In the genomic region with DNA sequence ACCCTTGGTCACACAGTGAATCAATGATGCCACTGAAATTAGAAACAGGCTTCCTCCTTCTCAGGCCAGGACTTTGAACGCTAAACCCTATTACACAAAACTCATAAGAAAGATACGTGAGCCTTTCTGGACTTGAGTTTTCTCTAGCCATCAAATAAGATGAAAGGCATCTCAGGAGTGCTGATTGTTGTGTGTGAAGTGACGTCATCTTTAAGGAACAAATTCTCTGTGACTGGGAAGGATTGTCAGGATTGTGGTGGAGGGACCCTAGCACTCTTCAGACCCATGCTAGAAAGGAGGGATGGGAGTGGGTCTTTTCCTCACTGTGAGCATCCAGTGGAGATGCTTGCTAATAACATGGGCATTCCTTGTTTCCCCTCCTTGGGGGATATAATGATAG, we compare ENCODE assay signal across 34 cellular contexts. TPM values are rescaled to one million over a fixed set of nuclear protein-coding genes. Genes with fewer than 3 reads are reported as not detected.
"Had no signal": no experiment of that assay in that cellular context is flagged by ENCODE, and none has a peak within 500 bp of the region (broad histone marks: within the 10 kb centered on the region; RNA-seq: fewer than 3 reads in every experiment).

No MANE protein-coding gene starts in this region.

- DNase-seq: stimulated activated CD4-positive, alpha-beta T cell treated with anti-CD3 and anti-CD28 coated beads, Interleukin-2, amount 100 ng/mL, for 48 hours; stimulated activated CD4-positive, alpha-beta T cell treated with anti-CD3 and anti-CD28 coated beads, Interleukin-4, amount 100 ng/mL, for 1 hour; stimulated activated CD4-positive, alpha-beta T cell treated with anti-CD3 and anti-CD28 coated beads, Interleukin-4, amount 100 ng/mL, for 24 hours; stimulated activated CD4-positive, alpha-beta T cell treated with anti-CD3 and anti-CD28 coated beads, Interleukin-4, amount 100 ng/mL, for 4 hours; stimulated activated CD8-positive, alpha-beta memory T cell treated with anti-CD3 and anti-CD28 coated beads, Interleukin-4, amount 100 ng/mL, for 48 hours; stimulated activated naive B cell treated with anti-CD40 and anti-IgM and Interleukin-4, amounts not matched to agents 10 μg/mL and 1 μg/mL and 100 μg/mL, for 72 hours; stimulated activated naive CD4-positive, alpha-beta T cell; stimulated activated naive CD4-positive, alpha-beta T cell treated with Interleukin-2 at 50 U/mL for 16 hours; stimulated activated naive CD8-positive, alpha-beta T cell treated with anti-CD3 and anti-CD28 coated beads, Interleukin-15, amount 100 ng/mL, for 72 hours; stimulated activated naive CD8-positive, alpha-beta T cell treated with anti-CD3 and anti-CD28 coated beads, Interleukin-15, Interleukin-2, amounts not matched to agents 100 U/mL and 50 U/mL, for 24 hours; stomach; substantia nigra; testis; thyroid gland; tibial artery; transverse colon; trophoblast cell; upper lobe of left lung; upper lobe of right lung; uterus had no signal

- H3K36me3 ChIP-seq: suprapubic skin, thoracic aorta, thyroid gland, tibial artery, tibial nerve, transverse colon, upper lobe of left lung, upper lobe of right lung, uterus, vagina had no signal

- H3K27ac Mint-ChIP-seq: stimulated activated effector memory CD8-positive, alpha-beta T cell treated with anti-CD3 and anti-CD28 coated beads, Interleukin-12 subunit alpha, Interleukin-12 subunit beta, amount 100 ng/mL, for 72 hours; stimulated activated memory B cell treated with anti-CD40 and anti-IgM and Interleukin-4, amounts not matched to agents 10 μg/mL and 1 μg/mL and 100 μg/mL, for 72 hours; stimulated activated naive B cell treated with anti-CD40 and anti-IgM and Interleukin-4, amounts not matched to agents 10 μg/mL and 1 μg/mL and 100 μg/mL, for 72 hours; stimulated activated naive CD8-positive, alpha-beta T cell treated with anti-CD3 and anti-CD28 coated beads, Interleukin-15, Interleukin-2, amounts not matched to agents 100 ng/mL and 50 ng/mL, for 24 hours; type B pancreatic cell had no signal

- H3K9me3 Mint-ChIP-seq: stimulated activated effector memory CD8-positive, alpha-beta T cell treated with anti-CD3 and anti-CD28 coated beads, Interleukin-12 subunit alpha, Interleukin-12 subunit beta, amount 100 ng/mL, for 72 hours; stimulated activated memory B cell treated with anti-CD40 and anti-IgM and Interleukin-4, amounts not matched to agents 10 μg/mL and 1 μg/mL and 100 μg/mL, for 72 hours; stimulated activated naive B cell treated with anti-CD40 and anti-IgM and Interleukin-4, amounts not matched to agents 10 μg/mL and 1 μg/mL and 100 μg/mL, for 72 hours; stimulated activated naive CD8-positive, alpha-beta T cell treated with anti-CD3 and anti-CD28 coated beads, Interleukin-15, amount 100 ng/mL, for 72 hours; stimulated activated naive CD8-positive, alpha-beta T cell treated with anti-CD3 and anti-CD28 coated beads, Interleukin-15, Interleukin-2, amounts not matched to agents 100 ng/mL and 50 ng/mL, for 24 hours; type B pancreatic cell had no signal

- H3K4me3 Mint-ChIP-seq: stimulated activated effector memory CD8-positive, alpha-beta T cell treated with anti-CD3 and anti-CD28 coated beads, Interleukin-12 subunit alpha, Interleukin-12 subunit beta, amount 100 ng/mL, for 72 hours; stimulated activated memory B cell treated with anti-CD40 and anti-IgM and Interleukin-4, amounts not matched to agents 10 μg/mL and 1 μg/mL and 100 μg/mL, for 72 hours; stimulated activated naive B cell treated with anti-CD40 and anti-IgM and Interleukin-4, amounts not matched to agents 10 μg/mL and 1 μg/mL and 100 μg/mL, for 72 hours; stimulated activated naive CD8-positive, alpha-beta T cell treated with anti-CD3 and anti-CD28 coated beads, Interleukin-15, amount 100 ng/mL, for 72 hours; stimulated activated naive CD8-positive, alpha-beta T cell treated with anti-CD3 and anti-CD28 coated beads, Interleukin-15, Interleukin-2, amounts not matched to agents 100 ng/mL and 50 ng/mL, for 24 hours; type B pancreatic cell had no signal

- H3K4me1 ChIP-seq: stomach, suprapubic skin, testis, thyroid gland, tibial artery, tibial nerve, transverse colon, upper lobe of right lung, uterus, vagina had no signal

- H3K4me3 ChIP-seq: stomach, suprapubic skin, testis, thoracic aorta, thyroid gland, tibial artery, tibial nerve, transverse colon, upper lobe of left lung, upper lobe of right lung, uterus, vagina had no signal

- ATAC-seq: stimulated activated effector memory CD8-positive, alpha-beta T cell treated with anti-CD3 and anti-CD28 coated beads, Interleukin-12 subunit alpha, Interleukin-12 subunit beta, amount 100 ng/mL, for 72 hours; stimulated activated memory B cell treated with anti-CD40 and anti-IgM and Interleukin-4, amounts not matched to agents 10 μg/mL and 1 μg/mL and 100 μg/mL, for 72 hours; stimulated activated naive B cell treated with anti-CD40 and anti-IgM and Interleukin-4, amounts not matched to agents 10 μg/mL and 1 μg/mL and 100 μg/mL, for 72 hours; stimulated activated naive CD8-positive, alpha-beta T cell treated with anti-CD3 and anti-CD28 coated beads, Interleukin-15, amount 100 ng/mL, for 72 hours; stimulated activated naive CD8-positive, alpha-beta T cell treated with anti-CD3 and anti-CD28 coated beads, Interleukin-15, Interleukin-2, amounts not matched to agents 100 U/mL and 50 U/mL, for 24 hours; upper lobe of right lung had no signal

- H3K27me3 ChIP-seq: stomach, suprapubic skin, testis, thyroid gland, tibial artery, tibial nerve, transverse colon, upper lobe of left lung, upper lobe of right lung, uterus, vagina had no signal

- FAIRE-seq: urothelium cell line had no signal

- H3K36me3 Mint-ChIP-seq: stimulated activated effector memory CD8-positive, alpha-beta T cell treated with anti-CD3 and anti-CD28 coated beads, Interleukin-12 subunit alpha, Interleukin-12 subunit beta, amount 100 ng/mL, for 72 hours; stimulated activated memory B cell treated with anti-CD40 and anti-IgM and Interleukin-4, amounts not matched to agents 10 μg/mL and 1 μg/mL and 100 μg/mL, for 72 hours; stimulated activated naive B cell treated with anti-CD40 and anti-IgM and Interleukin-4, amounts not matched to agents 10 μg/mL and 1 μg/mL and 100 μg/mL, for 72 hours had no signal

- H3K9me3 ChIP-seq: stomach, suprapubic skin, testis, thoracic aorta, thyroid gland, tibial artery, tibial nerve, transverse colon, upper lobe of left lung, upper lobe of right lung, uterus, vagina had no signal

- H3K27me3 Mint-ChIP-seq: type B pancreatic cell had no signal

- H3K4me1 Mint-ChIP-seq: stimulated activated effector memory CD8-positive, alpha-beta T cell treated with anti-CD3 and anti-CD28 coated beads, Interleukin-12 subunit alpha, Interleukin-12 subunit beta, amount 100 ng/mL, for 72 hours; stimulated activated memory B cell treated with anti-CD40 and anti-IgM and Interleukin-4, amounts not matched to agents 10 μg/mL and 1 μg/mL and 100 μg/mL, for 72 hours; stimulated activated naive B cell treated with anti-CD40 and anti-IgM and Interleukin-4, amounts not matched to agents 10 μg/mL and 1 μg/mL and 100 μg/mL, for 72 hours; stimulated activated naive CD8-positive, alpha-beta T cell treated with anti-CD3 and anti-CD28 coated beads, Interleukin-15, amount 100 ng/mL, for 72 hours had no signal

- H3K27ac ChIP-seq: stomach, suprapubic skin, testis, thoracic aorta, thyroid gland, tibial artery, tibial nerve, transverse colon, upper lobe of right lung, uterus, vagina had no signal

RNA-seq across cellular contexts. Expression of a gene that starts 40.0 kb away (rescaled TPM):
- total RNA-seq: stomach, subcutaneous adipose tissue, suprapubic skin, temporal lobe, thoracic aorta, thyroid gland, tibial nerve, transverse colon, upper lobe of left lung, upper lobe of right lung, ureter, urinary bladder, uterus, vagina had no signal
- polyA plus RNA-seq: stomach, thymus, urinary bladder had no signal
